In genomic region chr14:56199976-56200577, GRCh38 we compare ENCODE assay signal across 9 cellular contexts.
DNase-seq lines count a peak whose midpoint lies in the region; ATAC-seq and TF ChIP-seq lines count a peak whose summit lies in the region.
"Had no signal": no experiment of that assay in that cellular context is flagged by ENCODE, and none has a peak within 500 bp of the region (broad histone marks: within the 10 kb centered on the region; RNA-seq: fewer than 3 reads in every experiment).

No MANE protein-coding gene starts in this region.

- H3K4me1 ChIP-seq in transverse colon: peaks cover 19 to 39% (median 26%) of the 10 kb centered on the region in 4 donors
- H3K4me1 ChIP-seq in lower lobe of right lung: peaks cover 20% of the 10 kb centered on the region

- TF ChIP-seq CTCF in choroid plexus epithelial cell (conservative IDR thresholded peaks at IDR 0.05; ENCODE audit: low read depth, low read length): no peak
- TF ChIP-seq CTCF in transverse colon (IDR thresholded peaks at IDR 0.05): no peak
- no peak for TF ChIP-seq CTCF in lower lobe of right lung (IDR thresholded peaks at IDR 0.05)

- in situ Hi-C loops in transverse colon (cut with MboI; ENCODE audit: low pct_ligation_motif_present in 1 of 4, low pct_unique_long_range_greater_than_20kb in 1 of 4, low sequenced_read_pairs in 3 of 4): no loop called here

- TF ChIP-seq EP300 in transverse colon (IDR thresholded peaks at IDR 0.05; ENCODE audit: low read depth): no peak

- WGBS in transverse colon (ENCODE audit: low coverage in 1 of 2), 2 donors: 56 to 63% methylated on average over 6 to 7 of the region's 7 CpGs

- H3K27me3 ChIP-seq in transverse colon (no peaks in the 10 kb centered on the region), lower lobe of right lung (ENCODE audit: low read depth) (no peaks in the 10 kb centered on the region)

- DNase-seq in choroid plexus epithelial cell (ENCODE audit: low read depth) (peak; percentile 54), transverse colon (no peak), lower lobe of right lung (no peak), LoVo (ENCODE audit: low spot score) (no peak)
- no peak for DNase-seq in activated T-cell treated with anti-CD3 and anti-CD28 coated beads, Interleukin-2, amount 50 U/mL, for 48 hours
- DNase-seq: activated CD4-positive, CD25-positive, alpha-beta regulatory T cell; NCI-H187 had no signal

- peak; percentile 60 for ATAC-seq in GM19397 (IDR thresholded peaks at IDR 0.05; ENCODE audit: unreplicated experiment)
- peak; percentile 59 for ATAC-seq in HG02973 (IDR thresholded peaks at IDR 0.05; ENCODE audit: unreplicated experiment)
- no peak for ATAC-seq in lower lobe of right lung

- no peaks in the 10 kb centered on the region for H3K9me3 ChIP-seq in transverse colon
- no peaks in the 10 kb centered on the region for H3K9me3 ChIP-seq in lower lobe of right lung

- H3K4me3 ChIP-seq in choroid plexus epithelial cell (ENCODE audit: low read depth, low read length): no peak overlapping the region
- H3K4me3 ChIP-seq in transverse colon: no peak overlapping the region
- H3K4me3 ChIP-seq in lower lobe of right lung: no peak overlapping the region

- no peak for TF ChIP-seq POLR2A in transverse colon (IDR thresholded peaks at IDR 0.05)

- H3K36me3 ChIP-seq in transverse colon (no peaks in the 10 kb centered on the region), lower lobe of right lung (no peaks in the 10 kb centered on the region)

- intact Hi-C loops in transverse colon (cut with DNase I; ENCODE audit: low total_unique reads): no loop called here
- intact Hi-C loops in lower lobe of right lung (cut with DNase I): no loop called here

- H3K27ac ChIP-seq in transverse colon: peak overlapping the region; percentile 71 to 80 (median 72)
- no peak overlapping the region for H3K27ac ChIP-seq in lower lobe of right lung

Comparison
In these comparisons a context has a peak if more than half of its experiments do, and no peak if none do; other contexts are left out.
1. ATAC-seq: peak in GM19397 (single experiment) and HG02973 (single experiment); none in lower lobe of right lung (0 of 2).